Comparison of ENCODE assay signal across 10 cellular contexts in genomic region chr21:28605138-28605537, GRCh38.
DNase-seq lines count a peak whose midpoint lies in the region; ATAC-seq lines count a peak whose summit lies in the region.
"Had no signal": no experiment of that assay in that cellular context is flagged by ENCODE, and none has a peak within 500 bp of the region (broad histone marks: within the 10 kb centered on the region; RNA-seq: fewer than 3 reads in every experiment).

No MANE protein-coding gene starts in this region.

- DNase-seq in effector memory CD4-positive, alpha-beta T cell: no peak
- no peak for DNase-seq in ACHN
- no peak for DNase-seq in NCI-H82 (lab: John Stamatoyannopoulos, UW)
- no peak for DNase-seq in 8988T
- DNase-seq in anterior cingulate cortex (lab: John Stamatoyannopoulos, UW): no peak
- DNase-seq: NCI-H446 treated with DMSO at 0.1 percent for 48 hours had no signal

- H3K27ac ChIP-seq in effector memory CD4-positive, alpha-beta T cell (ENCODE audit: insufficient read depth, low read length, poor library complexity, severe bottlenecking): no peak overlapping the region
- H3K27ac ChIP-seq: parathyroid adenoma had no signal

- H3K9me3 ChIP-seq in effector memory CD4-positive, alpha-beta T cell (ENCODE audit: control insufficient read depth, low read length): peaks cover 5% of the 10 kb centered on the region

- ATAC-seq in GM18499 (IDR thresholded peaks at IDR 0.05; ENCODE audit: insufficient read depth, unreplicated experiment): peak; percentile 100
- ATAC-seq in GM21367 (IDR thresholded peaks at IDR 0.05; ENCODE audit: unreplicated experiment): peak; percentile 98
- peak; percentile 100 for ATAC-seq in HG03378 (IDR thresholded peaks at IDR 0.05; ENCODE audit: unreplicated experiment)

- in situ Hi-C loops in ACHN (cut with HindIII; ENCODE audit: low pct_ligation_motif_present, low pct_unique_long_range_greater_than_20kb, low sequenced_read_pairs): no loop called here

- no peaks in the 10 kb centered on the region for H3K36me3 ChIP-seq in effector memory CD4-positive, alpha-beta T cell (ENCODE audit: control insufficient read depth, insufficient read depth, low read length)

- H3K4me1 ChIP-seq in effector memory CD4-positive, alpha-beta T cell (ENCODE audit: control insufficient read depth, insufficient read depth, low read length, poor library complexity, severe bottlenecking): peaks cover 9% of the 10 kb centered on the region
- H3K4me1 ChIP-seq: parathyroid adenoma had no signal

- peak overlapping the region; percentile 4 for H3K4me3 ChIP-seq in effector memory CD4-positive, alpha-beta T cell (ENCODE audit: insufficient read depth, low read depth, low read length, poor library complexity, severe bottlenecking)

- no peaks in the 10 kb centered on the region for H3K27me3 ChIP-seq in effector memory CD4-positive, alpha-beta T cell (replicated peaks; ENCODE audit: control insufficient read depth, insufficient read depth, low read length, poor library complexity, severe bottlenecking)
